Comparison of ENCODE assay signal across 1 cellular context in the genomic region with DNA sequence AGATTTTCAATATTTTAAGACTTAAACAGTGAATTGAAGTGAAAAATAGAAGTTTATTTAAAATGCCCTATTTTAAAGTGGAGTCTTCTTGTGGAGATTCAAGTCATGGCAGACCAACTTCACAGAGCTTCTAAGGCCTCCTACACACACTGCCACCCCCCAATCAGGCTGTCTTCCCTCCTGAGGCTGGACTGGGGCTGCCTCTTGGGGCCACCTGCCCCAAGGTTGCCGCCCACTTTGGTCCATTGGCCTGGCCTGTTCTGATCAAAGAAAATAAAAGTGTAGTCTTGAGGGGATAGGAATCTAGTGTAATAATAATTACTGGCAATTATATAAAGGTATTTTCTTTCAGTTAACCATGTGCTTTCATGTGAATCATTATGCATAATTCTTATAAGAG.
TF ChIP-seq lines count a peak whose summit lies in the region.

No MANE protein-coding gene starts in this region.

TF ChIP-seq in WTC11, 78 proteins besides CTCF, POLR2A, EP300 and RAD21 (continued from another document):
- TF ChIP-seq ESRRA (CRISPR knock-in tag; IDR thresholded peaks at IDR 0.05; ENCODE audit: borderline replicate concordance), result no peak
- TF ChIP-seq, protein P1, sequence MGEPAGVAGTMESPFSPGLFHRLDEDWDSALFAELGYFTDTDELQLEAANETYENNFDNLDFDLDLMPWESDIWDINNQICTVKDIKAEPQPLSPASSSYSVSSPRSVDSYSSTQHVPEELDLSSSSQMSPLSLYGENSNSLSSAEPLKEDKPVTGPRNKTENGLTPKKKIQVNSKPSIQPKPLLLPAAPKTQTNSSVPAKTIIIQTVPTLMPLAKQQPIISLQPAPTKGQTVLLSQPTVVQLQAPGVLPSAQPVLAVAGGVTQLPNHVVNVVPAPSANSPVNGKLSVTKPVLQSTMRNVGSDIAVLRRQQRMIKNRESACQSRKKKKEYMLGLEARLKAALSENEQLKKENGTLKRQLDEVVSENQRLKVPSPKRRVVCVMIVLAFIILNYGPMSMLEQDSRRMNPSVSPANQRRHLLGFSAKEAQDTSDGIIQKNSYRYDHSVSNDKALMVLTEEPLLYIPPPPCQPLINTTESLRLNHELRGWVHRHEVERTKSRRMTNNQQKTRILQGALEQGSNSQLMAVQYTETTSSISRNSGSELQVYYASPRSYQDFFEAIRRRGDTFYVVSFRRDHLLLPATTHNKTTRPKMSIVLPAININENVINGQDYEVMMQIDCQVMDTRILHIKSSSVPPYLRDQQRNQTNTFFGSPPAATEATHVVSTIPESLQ (CRISPR knock-in tag; IDR thresholded peaks at IDR 0.05), result no peak
- TF ChIP-seq, protein P2, sequence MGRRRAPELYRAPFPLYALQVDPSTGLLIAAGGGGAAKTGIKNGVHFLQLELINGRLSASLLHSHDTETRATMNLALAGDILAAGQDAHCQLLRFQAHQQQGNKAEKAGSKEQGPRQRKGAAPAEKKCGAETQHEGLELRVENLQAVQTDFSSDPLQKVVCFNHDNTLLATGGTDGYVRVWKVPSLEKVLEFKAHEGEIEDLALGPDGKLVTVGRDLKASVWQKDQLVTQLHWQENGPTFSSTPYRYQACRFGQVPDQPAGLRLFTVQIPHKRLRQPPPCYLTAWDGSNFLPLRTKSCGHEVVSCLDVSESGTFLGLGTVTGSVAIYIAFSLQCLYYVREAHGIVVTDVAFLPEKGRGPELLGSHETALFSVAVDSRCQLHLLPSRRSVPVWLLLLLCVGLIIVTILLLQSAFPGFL (CRISPR knock-in tag; IDR thresholded peaks at IDR 0.05; ENCODE audit: borderline replicate concordance), result no peak
- TF ChIP-seq JAZF1 (CRISPR knock-in tag; IDR thresholded peaks at IDR 0.05), result no peak
- no peak for TF ChIP-seq ZBTB21 (CRISPR knock-in tag; IDR thresholded peaks at IDR 0.05; ENCODE audit: borderline replicate concordance)
- no peak for TF ChIP-seq ZNF416 (CRISPR knock-in tag; IDR thresholded peaks at IDR 0.05)
- TF ChIP-seq, protein P3, sequence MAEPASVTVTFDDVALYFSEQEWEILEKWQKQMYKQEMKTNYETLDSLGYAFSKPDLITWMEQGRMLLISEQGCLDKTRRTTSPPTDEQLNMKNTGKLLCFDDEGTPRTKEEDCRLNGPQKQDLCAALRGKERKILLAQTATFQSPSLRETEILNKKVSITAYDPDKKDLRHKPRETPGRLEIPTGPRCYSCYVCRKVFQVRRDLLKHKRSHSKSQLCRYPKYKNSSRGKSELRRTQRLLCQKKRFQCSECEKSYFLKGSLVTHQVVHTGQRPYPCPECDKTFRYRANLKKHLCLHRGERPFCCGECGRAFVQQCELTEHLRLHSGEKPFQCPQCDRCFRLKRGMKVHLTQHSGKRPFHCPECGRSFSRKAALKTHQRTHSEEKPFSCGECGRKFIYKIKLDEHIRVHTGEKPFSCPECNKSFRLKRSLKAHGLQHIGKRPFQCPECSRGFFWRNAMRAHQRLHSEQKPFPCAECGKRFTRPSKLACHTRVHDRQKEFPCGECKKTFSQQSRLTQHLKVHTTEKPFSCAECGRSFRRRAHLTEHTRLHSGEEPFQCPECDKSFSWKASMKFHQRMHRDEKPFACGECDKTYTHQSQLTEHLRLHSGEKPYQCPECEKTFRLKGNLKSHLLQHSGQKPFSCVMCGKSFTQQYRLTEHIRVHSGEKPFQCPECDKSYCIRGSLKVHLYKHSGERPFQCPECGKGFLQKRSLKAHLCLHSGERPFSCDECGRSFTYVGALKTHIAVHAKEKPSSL (CRISPR knock-in tag; conservative IDR thresholded peaks at IDR 0.05), result no peak
- TF ChIP-seq, protein P4, sequence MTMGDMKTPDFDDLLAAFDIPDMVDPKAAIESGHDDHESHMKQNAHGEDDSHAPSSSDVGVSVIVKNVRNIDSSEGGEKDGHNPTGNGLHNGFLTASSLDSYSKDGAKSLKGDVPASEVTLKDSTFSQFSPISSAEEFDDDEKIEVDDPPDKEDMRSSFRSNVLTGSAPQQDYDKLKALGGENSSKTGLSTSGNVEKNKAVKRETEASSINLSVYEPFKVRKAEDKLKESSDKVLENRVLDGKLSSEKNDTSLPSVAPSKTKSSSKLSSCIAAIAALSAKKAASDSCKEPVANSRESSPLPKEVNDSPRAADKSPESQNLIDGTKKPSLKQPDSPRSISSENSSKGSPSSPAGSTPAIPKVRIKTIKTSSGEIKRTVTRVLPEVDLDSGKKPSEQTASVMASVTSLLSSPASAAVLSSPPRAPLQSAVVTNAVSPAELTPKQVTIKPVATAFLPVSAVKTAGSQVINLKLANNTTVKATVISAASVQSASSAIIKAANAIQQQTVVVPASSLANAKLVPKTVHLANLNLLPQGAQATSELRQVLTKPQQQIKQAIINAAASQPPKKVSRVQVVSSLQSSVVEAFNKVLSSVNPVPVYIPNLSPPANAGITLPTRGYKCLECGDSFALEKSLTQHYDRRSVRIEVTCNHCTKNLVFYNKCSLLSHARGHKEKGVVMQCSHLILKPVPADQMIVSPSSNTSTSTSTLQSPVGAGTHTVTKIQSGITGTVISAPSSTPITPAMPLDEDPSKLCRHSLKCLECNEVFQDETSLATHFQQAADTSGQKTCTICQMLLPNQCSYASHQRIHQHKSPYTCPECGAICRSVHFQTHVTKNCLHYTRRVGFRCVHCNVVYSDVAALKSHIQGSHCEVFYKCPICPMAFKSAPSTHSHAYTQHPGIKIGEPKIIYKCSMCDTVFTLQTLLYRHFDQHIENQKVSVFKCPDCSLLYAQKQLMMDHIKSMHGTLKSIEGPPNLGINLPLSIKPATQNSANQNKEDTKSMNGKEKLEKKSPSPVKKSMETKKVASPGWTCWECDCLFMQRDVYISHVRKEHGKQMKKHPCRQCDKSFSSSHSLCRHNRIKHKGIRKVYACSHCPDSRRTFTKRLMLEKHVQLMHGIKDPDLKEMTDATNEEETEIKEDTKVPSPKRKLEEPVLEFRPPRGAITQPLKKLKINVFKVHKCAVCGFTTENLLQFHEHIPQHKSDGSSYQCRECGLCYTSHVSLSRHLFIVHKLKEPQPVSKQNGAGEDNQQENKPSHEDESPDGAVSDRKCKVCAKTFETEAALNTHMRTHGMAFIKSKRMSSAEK (CRISPR knock-in tag; IDR thresholded peaks at IDR 0.05; ENCODE audit: borderline replicate concordance), result no peak
- no peak for TF ChIP-seq ZNF138 (CRISPR knock-in tag; conservative IDR thresholded peaks at IDR 0.05)
- no peak for TF ChIP-seq MYBL2 (CRISPR knock-in tag; IDR thresholded peaks at IDR 0.05)
- TF ChIP-seq, protein P5, sequence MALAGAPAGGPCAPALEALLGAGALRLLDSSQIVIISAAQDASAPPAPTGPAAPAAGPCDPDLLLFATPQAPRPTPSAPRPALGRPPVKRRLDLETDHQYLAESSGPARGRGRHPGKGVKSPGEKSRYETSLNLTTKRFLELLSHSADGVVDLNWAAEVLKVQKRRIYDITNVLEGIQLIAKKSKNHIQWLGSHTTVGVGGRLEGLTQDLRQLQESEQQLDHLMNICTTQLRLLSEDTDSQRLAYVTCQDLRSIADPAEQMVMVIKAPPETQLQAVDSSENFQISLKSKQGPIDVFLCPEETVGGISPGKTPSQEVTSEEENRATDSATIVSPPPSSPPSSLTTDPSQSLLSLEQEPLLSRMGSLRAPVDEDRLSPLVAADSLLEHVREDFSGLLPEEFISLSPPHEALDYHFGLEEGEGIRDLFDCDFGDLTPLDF (CRISPR knock-in tag; IDR thresholded peaks at IDR 0.05), result no peak
